1 cellular context compared by ENCODE assay signal in genomic region chr3:12768579-12769527, GRCh38.
TF ChIP-seq lines count a peak whose summit lies in the region.

No MANE protein-coding gene starts in this region.

TF ChIP-seq in H1, 55 proteins besides CTCF, POLR2A, EP300 and RAD21:
- peak in 1 of 2 experiments; percentile 58; a peak in 1 of 4 replicates for TF ChIP-seq SIN3A (conservative IDR thresholded peaks at IDR 0.05 in 1 of 2, IDR thresholded peaks at IDR 0.05 in 1 of 2; ENCODE audit: low read depth in 1 of 2, low read length in 2 of 2)
- TF ChIP-seq SP2 (IDR thresholded peaks at IDR 0.05; ENCODE audit: low read length): no peak
- TF ChIP-seq E2F6 (IDR thresholded peaks at IDR 0.05): peak; percentile 74
- 0 out of 2 replicates have a peak, but pooled peaks have one; percentile 38 for TF ChIP-seq MAX (IDR thresholded peaks at IDR 0.05)
- no peak for TF ChIP-seq ATF3 (IDR thresholded peaks at IDR 0.05; ENCODE audit: insufficient read depth, low read depth, low read length)
- no peak for TF ChIP-seq SIX5 (IDR thresholded peaks at IDR 0.05; ENCODE audit: low read depth, low read length)
- no peak for TF ChIP-seq SP1 (IDR thresholded peaks at IDR 0.05; ENCODE audit: low read depth, low read length)
